In genomic region chr14:68604361-68604730, GRCh38 we compare ENCODE assay signal across 16 cellular contexts.
A peak's percentile ranks its signal among the peaks of the same experiment; 100 is the strongest.
DNase-seq lines count a peak whose midpoint lies in the region; ATAC-seq and TF ChIP-seq lines count a peak whose summit lies in the region.
"Had no signal": no experiment of that assay in that cellular context is flagged by ENCODE, and none has a peak within 500 bp of the region (broad histone marks: within the 10 kb centered on the region; RNA-seq: fewer than 3 reads in every experiment).

No MANE protein-coding gene starts in this region.

- TF ChIP-seq CTCF in RWPE2 (IDR thresholded peaks at IDR 0.05; ENCODE audit: poor library complexity, severe bottlenecking) (no peak), hepatocyte (IDR thresholded peaks at IDR 0.05; ENCODE audit: poor library complexity) (no peak), upper lobe of right lung (IDR thresholded peaks at IDR 0.05) (no peak), foreskin keratinocyte (conservative IDR thresholded peaks at IDR 0.05) (no peak)

- intact Hi-C loops in upper lobe of right lung (cut with DNase I): no loop called here

- peak overlapping the region; percentile 30 for H2AK5ac ChIP-seq in neuronal stem cell (ENCODE audit: low read depth, low read length)

- H3K79me1 ChIP-seq in neuronal stem cell (ENCODE audit: low read depth, low read length): no peaks in the 10 kb centered on the region

- H3K27me3 ChIP-seq in RWPE2 (ENCODE audit: insufficient read depth, poor library complexity, severe bottlenecking): no peaks in the 10 kb centered on the region
- H3K27me3 ChIP-seq in hepatocyte: no peaks in the 10 kb centered on the region
- no peaks in the 10 kb centered on the region for H3K27me3 ChIP-seq in neuronal stem cell (ENCODE audit: control insufficient read depth in 3 of 3, insufficient read depth in 3 of 3, low read depth in 1 of 3, low read length in 3 of 3)
- H3K27me3 ChIP-seq in upper lobe of right lung: no peaks in the 10 kb centered on the region
- H3K27me3 ChIP-seq in foreskin keratinocyte: no peaks in the 10 kb centered on the region

- H3K4me3 ChIP-seq in RWPE2 (ENCODE audit: severe bottlenecking) (no peak overlapping the region), hepatocyte (no peak overlapping the region), neuronal stem cell (ENCODE audit: low read length in 2 of 2) (no peak overlapping the region), upper lobe of right lung (no peak overlapping the region)
- H3K4me3 ChIP-seq: GM12878, HAP-1 had no signal

- WGBS in hepatocyte (ENCODE audit: low lambda C conversion rate, missing lambda C conversion rate): 96% methylated on average over 9 of the region's 9 CpGs
- no CpG with 5 or more reads among the region's 9 CpGs for WGBS in neuronal stem cell (ENCODE audit: extremely low coverage in 2 of 2, insufficient read length in 2 of 2, insufficient replicate concordance in 1 of 2), 2 donors

- H2BK15ac ChIP-seq in neuronal stem cell (ENCODE audit: low read length): peak overlapping the region; percentile 9

- H3K9me2 ChIP-seq in hepatocyte (replicated peaks; ENCODE audit: insufficient read depth): no peaks in the 10 kb centered on the region

- peak overlapping the region; percentile 78 for H3K18ac ChIP-seq in neuronal stem cell (ENCODE audit: low read length)

- H3K79me2 ChIP-seq in hepatocyte: no peaks in the 10 kb centered on the region

- H3K14ac ChIP-seq in neuronal stem cell (ENCODE audit: low read length): peak overlapping the region; percentile 5

- H4K8ac ChIP-seq in neuronal stem cell (ENCODE audit: low read depth, low read length): no peak overlapping the region

- H3K4me2 ChIP-seq in hepatocyte (no peak overlapping the region), neuronal stem cell (ENCODE audit: insufficient read depth, low read length, poor library complexity, severe bottlenecking) (no peak overlapping the region)

- no peak overlapping the region for H3K4ac ChIP-seq in neuronal stem cell (ENCODE audit: low read length)

- no peak overlapping the region for H3K27ac ChIP-seq in RWPE2 (ENCODE audit: poor library complexity, severe bottlenecking)
- peak overlapping the region; percentile 79 for H3K27ac ChIP-seq in hepatocyte
- H3K27ac ChIP-seq in neuronal stem cell (replicated peaks; ENCODE audit: low read length): no peak overlapping the region
- no peak overlapping the region for H3K27ac ChIP-seq in upper lobe of right lung
- no peak overlapping the region for H3K27ac ChIP-seq in foreskin keratinocyte

- H3K4me1 ChIP-seq in RWPE2 (ENCODE audit: insufficient read depth, poor library complexity, severe bottlenecking): peaks cover 6% of the 10 kb centered on the region
- H3K4me1 ChIP-seq in hepatocyte (ENCODE audit: insufficient read depth): peaks cover 62% of the 10 kb centered on the region
- peaks cover 10 to 30% of the 10 kb centered on the region in 2 donors for H3K4me1 ChIP-seq in neuronal stem cell (ENCODE audit: control insufficient read depth in 2 of 2, insufficient read depth in 1 of 2, low read depth in 1 of 2, low read length in 2 of 2)
- peaks cover 36% of the 10 kb centered on the region for H3K4me1 ChIP-seq in upper lobe of right lung
- no peaks in the 10 kb centered on the region for H3K4me1 ChIP-seq in foreskin keratinocyte
- H3K4me1 ChIP-seq: HAP-1 had no signal

- no peak overlapping the region for H2BK120ac ChIP-seq in neuronal stem cell (ENCODE audit: low read depth, low read length)

- H3K9me3 ChIP-seq in RWPE2 (ENCODE audit: severe bottlenecking): peaks cover 4% of the 10 kb centered on the region
- no peaks in the 10 kb centered on the region for H3K9me3 ChIP-seq in hepatocyte (ENCODE audit: low read depth)
- H3K9me3 ChIP-seq in neuronal stem cell (replicated peaks in 1 of 2; ENCODE audit: control insufficient read depth in 2 of 2, insufficient read depth in 1 of 2, low read depth in 1 of 2, low read length in 2 of 2): peaks cover 4 to 19% of the 10 kb centered on the region in 2 donors
- H3K9me3 ChIP-seq in upper lobe of right lung: no peaks in the 10 kb centered on the region
- H3K9me3 ChIP-seq: HAP-1 had no signal

- DNase-seq in RWPE2 (ENCODE audit: low spot score) (peak; percentile 40), hepatocyte (ENCODE audit: low spot score) (no peak), neuronal stem cell (ENCODE audit: low spot score) (no peak), upper lobe of right lung (peak; percentile 53), NCI-H748 (lab: John Stamatoyannopoulos, UW; ENCODE audit: unreplicated experiment) (no peak), foreskin keratinocyte (no peak), AG20443 (ENCODE audit: low spot score) (no peak)
- DNase-seq: C1 segment of cervical spinal cord; Calu3; CD4-positive, alpha-beta T cell; DMS 273 treated with DMSO at 0.1 percent for 48 hours; DMS79; GOT3 had no signal

- H3K23ac ChIP-seq in neuronal stem cell (ENCODE audit: low read depth, low read length, poor library complexity): no peak overlapping the region

- H2BK12ac ChIP-seq in neuronal stem cell (ENCODE audit: low read length): peak overlapping the region; percentile 42

- no peak overlapping the region for H4K91ac ChIP-seq in neuronal stem cell (ENCODE audit: low read depth, low read length, poor library complexity)

- H4K20me1 ChIP-seq in hepatocyte (ENCODE audit: insufficient read depth, poor library complexity, severe bottlenecking): no peaks in the 10 kb centered on the region

- H2BK5ac ChIP-seq in neuronal stem cell (ENCODE audit: low read length): no peak overlapping the region

- no peak overlapping the region for H3K9ac ChIP-seq in neuronal stem cell (ENCODE audit: low read depth, low read length, poor library complexity)

- ATAC-seq in RWPE2 (ENCODE audit: low read depth): no peak
- ATAC-seq in upper lobe of right lung: no peak
- no peak for ATAC-seq in foreskin keratinocyte
- no peak for ATAC-seq in HG02610 (IDR thresholded peaks at IDR 0.05; ENCODE audit: unreplicated experiment)
- ATAC-seq: GM12878 had no signal

- H2AFZ ChIP-seq in hepatocyte (no peak overlapping the region), neuronal stem cell (ENCODE audit: low read length) (no peak overlapping the region)

- H3K36me3 ChIP-seq in RWPE2 (ENCODE audit: low read depth) (no peaks in the 10 kb centered on the region), hepatocyte (replicated peaks; ENCODE audit: insufficient read depth, low read depth) (no peaks in the 10 kb centered on the region), neuronal stem cell (replicated peaks in 1 of 2; ENCODE audit: control insufficient read depth in 2 of 2, insufficient read depth in 2 of 2, low read length in 2 of 2) (no peaks in the 10 kb centered on the region), upper lobe of right lung (no peaks in the 10 kb centered on the region)
- H3K36me3 ChIP-seq: HAP-1 had no signal

Comparison
In these comparisons a context has a peak if more than half of its experiments do, and no peak if none do; other contexts are left out.
1. DNase-seq: peak in RWPE2 (single experiment) and upper lobe of right lung (single experiment); none in hepatocyte (single experiment), neuronal stem cell (single experiment), NCI-H748 (single experiment), foreskin keratinocyte (0 of 2) and AG20443 (single experiment).